2 cellular contexts compared by ENCODE assay signal in the genomic region with DNA sequence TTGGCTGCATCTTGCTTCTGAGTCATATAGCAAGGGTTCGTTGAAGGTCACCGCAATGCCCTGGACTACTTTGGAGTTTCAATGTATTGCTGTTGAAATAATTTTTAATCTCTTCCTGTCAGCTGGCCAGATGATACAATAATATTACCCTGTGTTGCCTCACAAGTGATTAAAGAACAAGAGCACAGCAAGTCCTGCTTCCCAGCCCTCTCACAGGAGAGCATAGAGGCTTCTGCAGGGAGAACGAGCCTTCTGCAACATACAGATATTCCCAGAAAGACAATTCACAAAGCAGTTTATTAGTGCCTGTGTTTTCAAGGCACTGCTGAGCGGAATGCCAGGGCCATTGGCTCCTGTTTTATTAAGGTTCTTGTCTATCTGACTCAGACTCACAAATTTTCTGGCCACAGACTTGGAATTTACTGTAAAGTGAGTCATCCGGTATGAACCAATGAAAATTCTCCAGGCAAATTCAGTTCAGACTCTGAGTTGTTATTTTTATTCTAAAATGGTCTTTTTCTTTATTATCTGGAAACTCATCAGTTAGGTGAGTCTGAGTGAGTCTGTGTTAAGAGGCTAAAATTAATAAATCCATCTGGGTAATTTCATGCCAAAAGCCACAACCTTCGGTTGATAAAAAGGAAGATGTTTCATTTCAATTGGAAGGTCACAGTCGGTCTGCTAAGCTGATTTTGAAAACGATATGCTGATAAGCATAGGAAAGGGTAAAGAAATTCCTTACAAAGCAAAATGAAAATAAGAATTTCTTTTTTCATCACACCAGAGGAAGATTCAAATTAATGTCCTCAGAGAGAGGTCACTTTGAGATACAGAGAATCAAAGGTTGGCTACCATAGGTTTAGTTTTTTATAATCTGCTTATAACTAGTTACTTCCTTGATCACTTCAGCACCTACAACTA.
TF ChIP-seq lines count a peak whose summit lies in the region.

No MANE protein-coding gene starts in this region.

TF ChIP-seq in liver, 16 proteins besides CTCF, POLR2A, EP300 and RAD21:
- TF ChIP-seq JUND (IDR thresholded peaks at IDR 0.05) (peak in 1 of 2 donors; percentile 28), HNF4G (IDR thresholded peaks at IDR 0.05) (no peak), RXRA (IDR thresholded peaks at IDR 0.05) (no peak), SP1 (IDR thresholded peaks at IDR 0.05) (no peak)
TF ChIP-seq in liver: peak in this region for 1.

TF ChIP-seq in HepG2, 621 proteins besides CTCF, POLR2A, EP300 and RAD21:
- TF ChIP-seq CREM (IDR thresholded peaks at IDR 0.05) (no peak), CREM (CRISPR knock-in tag; IDR thresholded peaks at IDR 0.05) (no peak), MYNN (CRISPR knock-in tag; IDR thresholded peaks at IDR 0.05; ENCODE audit: low read depth) (no peak), NFE2L2 (IDR thresholded peaks at IDR 0.05; ENCODE audit: low read length) (no peak), ZBTB3 (CRISPR knock-in tag; IDR thresholded peaks at IDR 0.05; ENCODE audit: borderline replicate concordance, low read depth) (no peak), DNMT3B (CRISPR knock-in tag; conservative IDR thresholded peaks at IDR 0.05) (no peak), ZBTB20 (CRISPR knock-in tag; IDR thresholded peaks at IDR 0.05; ENCODE audit: borderline replicate concordance, low read depth) (no peak), BRCA1 (CRISPR knock-in tag; IDR thresholded peaks at IDR 0.05) (no peak), NCOA2 (CRISPR knock-in tag; IDR thresholded peaks at IDR 0.05) (no peak), FOXK1 (CRISPR knock-in tag; IDR thresholded peaks at IDR 0.05; ENCODE audit: borderline replicate concordance, low read depth) (no peak)
- TF ChIP-seq, protein P1, sequence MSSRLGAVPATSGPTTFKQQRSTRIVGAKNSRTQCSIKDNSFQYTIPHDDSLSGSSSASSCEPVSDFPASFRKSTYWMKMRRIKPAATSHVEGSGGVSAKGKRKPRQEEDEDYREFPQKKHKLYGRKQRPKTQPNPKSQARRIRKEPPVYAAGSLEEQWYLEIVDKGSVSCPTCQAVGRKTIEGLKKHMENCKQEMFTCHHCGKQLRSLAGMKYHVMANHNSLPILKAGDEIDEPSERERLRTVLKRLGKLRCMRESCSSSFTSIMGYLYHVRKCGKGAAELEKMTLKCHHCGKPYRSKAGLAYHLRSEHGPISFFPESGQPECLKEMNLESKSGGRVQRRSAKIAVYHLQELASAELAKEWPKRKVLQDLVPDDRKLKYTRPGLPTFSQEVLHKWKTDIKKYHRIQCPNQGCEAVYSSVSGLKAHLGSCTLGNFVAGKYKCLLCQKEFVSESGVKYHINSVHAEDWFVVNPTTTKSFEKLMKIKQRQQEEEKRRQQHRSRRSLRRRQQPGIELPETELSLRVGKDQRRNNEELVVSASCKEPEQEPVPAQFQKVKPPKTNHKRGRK (CRISPR knock-in tag; IDR thresholded peaks at IDR 0.05), result no peak
